In genomic region chr9:26326473-26327044, GRCh38 we compare ENCODE assay signal across 8 cellular contexts.
DNase-seq lines count a peak whose midpoint lies in the region; ATAC-seq and TF ChIP-seq lines count a peak whose summit lies in the region.

No MANE protein-coding gene starts in this region.

- no peaks in the 10 kb centered on the region for H3K27me3 Mint-ChIP-seq in CD4-positive, alpha-beta memory T cell

- H3K4me1 Mint-ChIP-seq in CD4-positive, alpha-beta memory T cell, result no peaks in the 10 kb centered on the region

- H3K27ac ChIP-seq in cardiac muscle cell (no peak overlapping the region), tibial artery (no peak overlapping the region)
- no peak overlapping the region for H3K27ac ChIP-seq in CD4-positive, alpha-beta memory T cell (ENCODE audit: low read depth, low read length)

- no peaks in the 10 kb centered on the region for H3K36me3 ChIP-seq in cardiac muscle cell
- H3K36me3 ChIP-seq in tibial artery, result no peaks in the 10 kb centered on the region
- no peaks in the 10 kb centered on the region for H3K36me3 ChIP-seq in CD4-positive, alpha-beta memory T cell (ENCODE audit: insufficient read depth, low read length)

- CTCF ChIA-PET in CD4-positive, alpha-beta memory T cell (lab: Charles Lee; ENCODE audit: partially characterized antibody), result no interaction called here

- DNase-seq in cardiac muscle cell (ENCODE audit: low read depth in 1 of 2, low spot score in 1 of 2), result peak; percentile 69 to 84
- no peak for DNase-seq in cardiac septum (ENCODE audit: low spot score)
- DNase-seq in NCI-H2081 (lab: John Stamatoyannopoulos, UW), result peak; percentile 63 to 80
- peak; percentile 60 for DNase-seq in astrocyte of the cerebellum (ENCODE audit: low read depth)
- DNase-seq in islet precursor cell, result peak; percentile 65
- no peak for DNase-seq in tibial artery
- no peak for DNase-seq in CD4-positive, alpha-beta memory T cell

- H3K36me3 Mint-ChIP-seq in CD4-positive, alpha-beta memory T cell, result no peaks in the 10 kb centered on the region

- H3K27me3 ChIP-seq in cardiac muscle cell (no peaks in the 10 kb centered on the region), tibial artery (no peaks in the 10 kb centered on the region)
- H3K27me3 ChIP-seq in CD4-positive, alpha-beta memory T cell (ENCODE audit: insufficient read depth, low read length), result no peaks in the 10 kb centered on the region

- in situ Hi-C loops in astrocyte of the cerebellum (cut with HindIII; ENCODE audit: low sequenced_read_pairs), result no loop called here

- H3K9me3 Mint-ChIP-seq in CD4-positive, alpha-beta memory T cell, result peaks cover 2 to 19% (median 9%) of the 10 kb centered on the region in 8 donors

- TF ChIP-seq CTCF in cardiac muscle cell (IDR thresholded peaks at IDR 0.05; ENCODE audit: low read depth, low read length), result peak; percentile 83
- peak; percentile 81 for TF ChIP-seq CTCF in astrocyte of the cerebellum (IDR thresholded peaks at IDR 0.05; ENCODE audit: low read depth, low read length, missing control alignments)
- TF ChIP-seq CTCF in tibial artery (IDR thresholded peaks at IDR 0.05), result peak; percentile 73 to 79

- H3K4me1 ChIP-seq in cardiac muscle cell (ENCODE audit: low read depth), result no peaks in the 10 kb centered on the region
- H3K4me1 ChIP-seq in tibial artery, result peaks cover 0 to 3% (median 0%) of the 10 kb centered on the region in 4 donors
- no peaks in the 10 kb centered on the region for H3K4me1 ChIP-seq in CD4-positive, alpha-beta memory T cell (ENCODE audit: insufficient read depth, low read length)

- H3K9me3 ChIP-seq in cardiac muscle cell (ENCODE audit: low read depth), result no peaks in the 10 kb centered on the region
- no peaks in the 10 kb centered on the region for H3K9me3 ChIP-seq in tibial artery
- no peaks in the 10 kb centered on the region for H3K9me3 ChIP-seq in CD4-positive, alpha-beta memory T cell (ENCODE audit: control insufficient read depth in 1 of 2, low read length in 2 of 2)

- no peak overlapping the region for H3K27ac Mint-ChIP-seq in CD4-positive, alpha-beta memory T cell

- no peak overlapping the region for H3K4me3 Mint-ChIP-seq in CD4-positive, alpha-beta memory T cell

- H3K4me3 ChIP-seq in cardiac muscle cell (no peak overlapping the region), astrocyte of the cerebellum (ENCODE audit: low read depth, low read length) (no peak overlapping the region), tibial artery (no peak overlapping the region)
- H3K4me3 ChIP-seq in CD4-positive, alpha-beta memory T cell (ENCODE audit: low read length in 2 of 2), result no peak overlapping the region

- POLR2A ChIA-PET in CD4-positive, alpha-beta memory T cell (lab: Charles Lee; ENCODE audit: partially characterized antibody), result no interaction called here

- intact Hi-C loops in cardiac septum (cut with DNase I), result loop anchor here (10.0 kb wide), 1 partner anchor 362 kb away; no protein-coding TSS in a partner anchor
- intact Hi-C loops in tibial artery (cut with DNase I; ENCODE audit: low total_unique reads), result loop anchor here (10.0 kb wide), 1 partner anchor 362 kb away; no protein-coding TSS in a partner anchor
- intact Hi-C loops in CD4-positive, alpha-beta memory T cell (cut with micrococcal nuclease), result no loop called here

- ATAC-seq in HG02610 (IDR thresholded peaks at IDR 0.05; ENCODE audit: unreplicated experiment), result peak; percentile 66

Comparison
In these comparisons a context has a peak if more than half of its experiments do, and no peak if none do; other contexts are left out.
1. DNase-seq: peak in cardiac muscle cell (2 of 2), NCI-H2081 (2 of 2), astrocyte of the cerebellum (single experiment) and islet precursor cell (single experiment); none in cardiac septum (single experiment), tibial artery (0 of 2) and CD4-positive, alpha-beta memory T cell (0 of 5).
2. Peak in every context shown above with its lines, with median percentiles within 50 percentile points of each other: CTCF ChIP-seq.